19 cellular contexts compared by ENCODE assay signal in genomic region chr12:69732088-69732487, GRCh38. TPM values are rescaled to one million over a fixed set of nuclear protein-coding genes. Genes with fewer than 3 reads are reported as not detected.
DNase-seq lines count a peak whose midpoint lies in the region; ATAC-seq, FAIRE-seq and TF ChIP-seq lines count a peak whose summit lies in the region.
"Had no signal": no experiment of that assay in that cellular context is flagged by ENCODE, and none has a peak within 500 bp of the region (broad histone marks: within the 10 kb centered on the region; RNA-seq: fewer than 3 reads in every experiment).

No MANE protein-coding gene starts in this region.

- no peak overlapping the region for H2AFZ ChIP-seq in PC-3 (ENCODE audit: low read length)

- H3K4me1 ChIP-seq in PC-3 (ENCODE audit: insufficient read depth, low read length): peaks cover 10% of the 10 kb centered on the region

- no peaks in the 10 kb centered on the region for H3K27me3 ChIP-seq in PC-3 (ENCODE audit: low read length)

- ATAC-seq in PC-3 (peak; percentile 87), left ventricle myocardium superior (no peak)

- no peaks in the 10 kb centered on the region for H3K9me2 ChIP-seq in PC-3 (replicated peaks; ENCODE audit: low read length)

- no peak for DNase-seq in H54 (ENCODE audit: insufficient read length, low spot score)
- peak; percentile 66 for DNase-seq in PC-3
- peak; percentile 52 for DNase-seq in choroid plexus epithelial cell (ENCODE audit: low read depth)
- peak; percentile 93 for DNase-seq in renal cortical epithelial cell (ENCODE audit: low read depth)
- no peak for DNase-seq in NCI-H1092 treated with DMSO at 0.1 percent for 48 hours (lab: John Stamatoyannopoulos, UW)
- no peak for DNase-seq in DMS 273 treated with DMSO at 0.1 percent for 48 hours (lab: John Stamatoyannopoulos, UW)
- DNase-seq in left ventricle myocardium superior: no peak
- DNase-seq: activated CD4-positive, CD25-positive, alpha-beta regulatory T cell treated with anti-CD3 and anti-CD28 coated beads, Interleukin-2, amount 50 U/mL, for 72 hours; activated gamma-delta T cell; amygdala; naive B cell; NCI-H2081; NCI-H524; stimulated activated CD4-positive, alpha-beta T cell treated with anti-CD3 and anti-CD28 coated beads, Interleukin-4, amount 100 ng/mL, for 24 hours had no signal

- no peak overlapping the region for H3K9ac ChIP-seq in PC-3 (ENCODE audit: low read length)

- CTCF ChIA-PET in PC-3 (lab: Charles Lee): no interaction called here

- no peaks in the 10 kb centered on the region for H3F3A ChIP-seq in PC-3 (ENCODE audit: low read length, unreplicated experiment)

- H3K36me3 ChIP-seq in PC-3 (ENCODE audit: low read depth, low read length): no peaks in the 10 kb centered on the region
- H3K36me3 ChIP-seq: SJSA1 had no signal

- FAIRE-seq in H54 (lab: Jason Lieb, UNC): peak; percentile 95
- FAIRE-seq: colon, endometrium had no signal

- no peaks in the 10 kb centered on the region for H4K20me1 ChIP-seq in PC-3 (ENCODE audit: low read length)

- POLR2A ChIA-PET in PC-3 (lab: Charles Lee; ENCODE audit: unreplicated experiment): no interaction called here

- H3K9me3 ChIP-seq in PC-3 (ENCODE audit: low read length): no peaks in the 10 kb centered on the region
- H3K9me3 ChIP-seq: SJSA1 had no signal

- BruUV-seq in PC-3 (replicated peaks; lab: Mats Ljungman, UMichigan): no TSS peak

- H3K79me2 ChIP-seq in PC-3 (ENCODE audit: low read length): no peaks in the 10 kb centered on the region

- H3K4me2 ChIP-seq in PC-3 (ENCODE audit: low read length): peak overlapping the region; percentile 16

- no peak for TF ChIP-seq POLR2A in H54 (IDR thresholded peaks at IDR 0.05; ENCODE audit: low read depth, low read length)

- H3K4me3 ChIP-seq in PC-3 (ENCODE audit: low read length) (no peak overlapping the region), choroid plexus epithelial cell (ENCODE audit: low read depth, low read length) (no peak overlapping the region)
- H3K4me3 ChIP-seq: SJSA1, skin epidermis had no signal

- TF ChIP-seq CTCF in PC-3 (conservative IDR thresholded peaks at IDR 0.05; ENCODE audit: low read depth, low read length): no peak
- TF ChIP-seq CTCF in choroid plexus epithelial cell (conservative IDR thresholded peaks at IDR 0.05; ENCODE audit: low read depth, low read length): no peak

- no peak overlapping the region for H3K27ac ChIP-seq in PC-3 (ENCODE audit: low read length)
- H3K27ac ChIP-seq: SJSA1, skin epidermis had no signal

- intact Hi-C loops in PC-3 (cut with micrococcal nuclease): no loop called here
- intact Hi-C loops in left ventricle myocardium superior (cut with micrococcal nuclease): no loop called here

RNA-seq across cellular contexts. Expression of gene RAB3IP, which starts 6.6 kb away (rescaled TPM):
- total RNA-seq in PC-3 (2014; rRNA removed): 22.2 and 28.6 TPM in 2 replicates
- total RNA-seq in renal cortical epithelial cell: 45.7 and 75.2 TPM in 2 replicates
- total RNA-seq in left ventricle myocardium superior: 39.4 TPM

RNA-seq across cellular contexts. Expression of gene BEST3, which starts 33.0 kb away (rescaled TPM):
- total RNA-seq in PC-3 (2014; rRNA removed) (0.55 TPM in 1 of 2 replicates, not detected in the other), renal cortical epithelial cell (0.55 and 0.87 TPM in 2 replicates), left ventricle myocardium superior (0.55 TPM)
- total RNA-seq: B cell, SJSA1 had no signal

Comparison
In these comparisons a context has a peak if more than half of its experiments do, and no peak if none do; other contexts are left out.
1. DNase-seq: peak in PC-3 (single experiment), choroid plexus epithelial cell (single experiment) and renal cortical epithelial cell (single experiment); none in H54 (single experiment), NCI-H1092 treated with DMSO at 0.1 percent for 48 hours (single experiment), DMS 273 treated with DMSO at 0.1 percent for 48 hours (single experiment) and left ventricle myocardium superior (single experiment).